ENCODE assay signal across 1 cellular context in the genomic region with DNA sequence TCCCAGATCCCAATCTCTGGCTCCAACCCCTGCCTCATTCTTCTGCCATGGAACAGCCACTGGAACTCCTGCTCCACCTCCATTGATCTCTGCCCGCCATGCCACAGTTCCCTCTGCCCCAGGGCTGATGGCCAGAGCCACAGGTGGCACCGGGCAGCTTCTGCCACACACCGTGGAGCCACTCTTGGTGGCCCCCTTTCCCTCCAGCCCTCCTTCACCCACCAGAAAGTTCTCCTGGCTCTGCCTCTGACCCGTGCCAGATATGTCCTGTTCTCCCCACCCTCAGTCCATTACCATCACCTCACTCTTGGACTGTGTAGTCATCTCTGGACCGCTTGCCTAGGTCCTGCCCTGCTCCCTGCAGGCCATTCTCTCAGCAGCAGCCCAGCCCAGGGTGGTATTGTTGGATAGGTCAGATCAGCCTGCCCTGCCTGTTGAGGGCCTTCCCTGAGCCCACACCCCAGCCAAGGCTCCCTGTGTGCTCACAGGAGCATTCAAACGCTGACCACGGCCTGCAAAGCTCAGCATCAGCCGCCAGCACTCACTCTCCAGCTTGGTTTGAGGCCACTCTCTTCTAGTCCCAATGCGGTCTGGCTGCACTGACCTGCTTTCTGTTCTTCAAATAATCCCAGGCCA.
TF ChIP-seq lines count a peak whose summit lies in the region.

No MANE protein-coding gene starts in this region.

TF ChIP-seq in A549, 52 proteins besides CTCF, POLR2A, EP300 and RAD21:
- TF ChIP-seq, protein P1, sequence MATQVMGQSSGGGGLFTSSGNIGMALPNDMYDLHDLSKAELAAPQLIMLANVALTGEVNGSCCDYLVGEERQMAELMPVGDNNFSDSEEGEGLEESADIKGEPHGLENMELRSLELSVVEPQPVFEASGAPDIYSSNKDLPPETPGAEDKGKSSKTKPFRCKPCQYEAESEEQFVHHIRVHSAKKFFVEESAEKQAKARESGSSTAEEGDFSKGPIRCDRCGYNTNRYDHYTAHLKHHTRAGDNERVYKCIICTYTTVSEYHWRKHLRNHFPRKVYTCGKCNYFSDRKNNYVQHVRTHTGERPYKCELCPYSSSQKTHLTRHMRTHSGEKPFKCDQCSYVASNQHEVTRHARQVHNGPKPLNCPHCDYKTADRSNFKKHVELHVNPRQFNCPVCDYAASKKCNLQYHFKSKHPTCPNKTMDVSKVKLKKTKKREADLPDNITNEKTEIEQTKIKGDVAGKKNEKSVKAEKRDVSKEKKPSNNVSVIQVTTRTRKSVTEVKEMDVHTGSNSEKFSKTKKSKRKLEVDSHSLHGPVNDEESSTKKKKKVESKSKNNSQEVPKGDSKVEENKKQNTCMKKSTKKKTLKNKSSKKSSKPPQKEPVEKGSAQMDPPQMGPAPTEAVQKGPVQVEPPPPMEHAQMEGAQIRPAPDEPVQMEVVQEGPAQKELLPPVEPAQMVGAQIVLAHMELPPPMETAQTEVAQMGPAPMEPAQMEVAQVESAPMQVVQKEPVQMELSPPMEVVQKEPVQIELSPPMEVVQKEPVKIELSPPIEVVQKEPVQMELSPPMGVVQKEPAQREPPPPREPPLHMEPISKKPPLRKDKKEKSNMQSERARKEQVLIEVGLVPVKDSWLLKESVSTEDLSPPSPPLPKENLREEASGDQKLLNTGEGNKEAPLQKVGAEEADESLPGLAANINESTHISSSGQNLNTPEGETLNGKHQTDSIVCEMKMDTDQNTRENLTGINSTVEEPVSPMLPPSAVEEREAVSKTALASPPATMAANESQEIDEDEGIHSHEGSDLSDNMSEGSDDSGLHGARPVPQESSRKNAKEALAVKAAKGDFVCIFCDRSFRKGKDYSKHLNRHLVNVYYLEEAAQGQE (IDR thresholded peaks at IDR 0.05), result no peak
- TF ChIP-seq NPAS2 (CRISPR knock-in tag; IDR thresholded peaks at IDR 0.05; ENCODE audit: borderline replicate concordance), result no peak
- no peak for TF ChIP-seq POLR2AphosphoS2 (conservative IDR thresholded peaks at IDR 0.05; ENCODE audit: low read length)
- TF ChIP-seq CBX2 (IDR thresholded peaks at IDR 0.05; ENCODE audit: borderline replicate concordance, low read depth), result no peak
- TF ChIP-seq, protein P2, sequence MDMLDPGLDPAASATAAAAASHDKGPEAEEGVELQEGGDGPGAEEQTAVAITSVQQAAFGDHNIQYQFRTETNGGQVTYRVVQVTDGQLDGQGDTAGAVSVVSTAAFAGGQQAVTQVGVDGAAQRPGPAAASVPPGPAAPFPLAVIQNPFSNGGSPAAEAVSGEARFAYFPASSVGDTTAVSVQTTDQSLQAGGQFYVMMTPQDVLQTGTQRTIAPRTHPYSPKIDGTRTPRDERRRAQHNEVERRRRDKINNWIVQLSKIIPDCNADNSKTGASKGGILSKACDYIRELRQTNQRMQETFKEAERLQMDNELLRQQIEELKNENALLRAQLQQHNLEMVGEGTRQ (IDR thresholded peaks at IDR 0.05), result no peak
- TF ChIP-seq RFX5 (IDR thresholded peaks at IDR 0.05), result no peak
- TF ChIP-seq BHLHE40 (IDR thresholded peaks at IDR 0.05; ENCODE audit: low read depth, low read length), result no peak
- TF ChIP-seq CBX8 (IDR thresholded peaks at IDR 0.05), result no peak
- no peak for TF ChIP-seq PHF8 (IDR thresholded peaks at IDR 0.05; ENCODE audit: borderline replicate concordance, low read depth)
- TF ChIP-seq SREBF2 (IDR thresholded peaks at IDR 0.05), result no peak
- TF ChIP-seq, protein P3, sequence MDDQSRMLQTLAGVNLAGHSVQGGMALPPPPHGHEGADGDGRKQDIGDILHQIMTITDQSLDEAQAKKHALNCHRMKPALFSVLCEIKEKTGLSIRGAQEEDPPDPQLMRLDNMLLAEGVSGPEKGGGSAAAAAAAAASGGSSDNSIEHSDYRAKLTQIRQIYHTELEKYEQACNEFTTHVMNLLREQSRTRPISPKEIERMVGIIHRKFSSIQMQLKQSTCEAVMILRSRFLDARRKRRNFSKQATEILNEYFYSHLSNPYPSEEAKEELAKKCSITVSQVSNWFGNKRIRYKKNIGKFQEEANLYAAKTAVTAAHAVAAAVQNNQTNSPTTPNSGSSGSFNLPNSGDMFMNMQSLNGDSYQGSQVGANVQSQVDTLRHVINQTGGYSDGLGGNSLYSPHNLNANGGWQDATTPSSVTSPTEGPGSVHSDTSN (IDR thresholded peaks at IDR 0.05), result no peak
- TF ChIP-seq CEBPB (IDR thresholded peaks at IDR 0.05), result no peak
- TF ChIP-seq, protein P4, sequence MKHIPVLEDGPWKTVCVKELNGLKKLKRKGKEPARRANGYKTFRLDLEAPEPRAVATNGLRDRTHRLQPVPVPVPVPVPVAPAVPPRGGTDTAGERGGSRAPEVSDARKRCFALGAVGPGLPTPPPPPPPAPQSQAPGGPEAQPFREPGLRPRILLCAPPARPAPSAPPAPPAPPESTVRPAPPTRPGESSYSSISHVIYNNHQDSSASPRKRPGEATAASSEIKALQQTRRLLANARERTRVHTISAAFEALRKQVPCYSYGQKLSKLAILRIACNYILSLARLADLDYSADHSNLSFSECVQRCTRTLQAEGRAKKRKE (CRISPR knock-in tag; IDR thresholded peaks at IDR 0.05; ENCODE audit: low read depth), result no peak
